8 cellular contexts compared by ENCODE assay signal in genomic region chr6:150143521-150144293, GRCh38. TPM values are rescaled to one million over a fixed set of nuclear protein-coding genes. Genes with fewer than 3 reads are reported as not detected.
DNase-seq lines count a peak whose midpoint lies in the region; FAIRE-seq and TF ChIP-seq lines count a peak whose summit lies in the region.

No MANE protein-coding gene starts in this region.

- H3K27ac ChIP-seq in PC-9, result no peak overlapping the region; the same call in 1 of the 2 replicates

- peaks cover 8% of the 10 kb centered on the region for H3K4me1 ChIP-seq in ES-I3 (ENCODE audit: insufficient read depth, low read length)
- H3K4me1 ChIP-seq in PC-9 (replicated peaks; ENCODE audit: insufficient read depth), result peaks cover 68% of the 10 kb centered on the region

- H3K36me3 ChIP-seq in ES-I3 (ENCODE audit: insufficient read depth, low read length), result no peaks in the 10 kb centered on the region
- no peaks in the 10 kb centered on the region for H3K36me3 ChIP-seq in PC-9 (ENCODE audit: low read depth)

- H3K36me3 Mint-ChIP-seq in progenitor cell of endocrine pancreas (ENCODE audit: insufficient read depth), result no peaks in the 10 kb centered on the region

- peaks cover 46% of the 10 kb centered on the region for H3K79me2 ChIP-seq in PC-9 (ENCODE audit: low read depth)

- no peaks in the 10 kb centered on the region for H3K9me2 ChIP-seq in PC-9 (ENCODE audit: insufficient read depth)

- TF ChIP-seq CTCF in PC-9 (conservative IDR thresholded peaks at IDR 0.05), result no peak
- TF ChIP-seq CTCF in progenitor cell of endocrine pancreas (IDR thresholded peaks at IDR 0.05; ENCODE audit: unreplicated experiment), result peak; percentile 8
- TF ChIP-seq CTCF in D721Med (IDR thresholded peaks at IDR 0.05; ENCODE audit: insufficient read depth, missing control alignments), result no peak

- no peaks in the 10 kb centered on the region for H3K27me3 ChIP-seq in PC-9 (ENCODE audit: insufficient read depth, low read depth)

- H3K9ac ChIP-seq in ES-I3 (ENCODE audit: low read depth, low read length), result peak overlapping the region; percentile 63

- H3K9me3 ChIP-seq in ES-I3 (ENCODE audit: control insufficient read depth, insufficient read depth, low read length) (no peaks in the 10 kb centered on the region), PC-9 (ENCODE audit: insufficient read depth, low read depth) (no peaks in the 10 kb centered on the region)

- peaks cover 7% of the 10 kb centered on the region for H3K4me1 Mint-ChIP-seq in progenitor cell of endocrine pancreas (ENCODE audit: low read depth)

- intact Hi-C loops in PC-9 (cut with micrococcal nuclease; ENCODE audit: unreplicated experiment), result loop anchor here (2.0 to 5.0 kb wide), 2 partner anchors 114 to 191 kb away; no protein-coding TSS in a partner anchor

- peak overlapping the region; percentile 67 for H3K4me3 Mint-ChIP-seq in progenitor cell of endocrine pancreas (ENCODE audit: low read depth)

- no peaks in the 10 kb centered on the region for H4K20me1 ChIP-seq in PC-9 (ENCODE audit: insufficient read depth)

- CTCF ChIA-PET in PC-9 (lab: Charles Lee), result interaction anchor here (0.5 kb wide), 1 partner anchor 31 kb away, joined by 8 read pairs; no protein-coding TSS in a partner anchor

- TSS peak; percentile 27 for BruUV-seq in PC-9 (replicated peaks; lab: Mats Ljungman, UMichigan)

- H3K4me2 ChIP-seq in PC-9, result peak overlapping the region; percentile 92

- peak overlapping the region; percentile 79 for H2AFZ ChIP-seq in PC-9

- POLR2A ChIA-PET in PC-9 (lab: Charles Lee; ENCODE audit: unreplicated experiment), result interaction anchor here (0.5 to 0.7 kb wide), 2 partner anchors 37 to 522 kb away, joined by 7 to 10 read pairs; no protein-coding TSS in a partner anchor

- FAIRE-seq in D721Med (lab: Jason Lieb, UNC), result no peak

- peak overlapping the region; percentile 76 for H3K4me3 ChIP-seq in PC-9

- no peak overlapping the region for H3K27ac Mint-ChIP-seq in progenitor cell of endocrine pancreas

- DNase-seq in PC-9 (peak in 1 of 2 experiments; percentile 11), glomerular visceral epithelial cell (ENCODE audit: extremely low spot score) (peak; percentile 21), progenitor cell of endocrine pancreas (ENCODE audit: low spot score, unreplicated experiment) (peak; percentile 18), SHP77 treated with DMSO at 0.1 percent for 48 hours (lab: John Stamatoyannopoulos, UW) (no peak), D721Med (ENCODE audit: insufficient read length, low spot score) (no peak), CD1c-positive myeloid dendritic cell (ENCODE audit: extremely low spot score) (no peak), NCI-H1105 treated with DMSO at 0.1 percent for 48 hours (lab: John Stamatoyannopoulos, UW) (no peak)

- H3K27me3 Mint-ChIP-seq in progenitor cell of endocrine pancreas, result peaks cover 85% of the 10 kb centered on the region

- H3K9me3 Mint-ChIP-seq in progenitor cell of endocrine pancreas (ENCODE audit: low read depth), result no peaks in the 10 kb centered on the region

- H3F3A ChIP-seq in PC-9 (ENCODE audit: insufficient read depth, low read depth), result peaks cover 34% of the 10 kb centered on the region

RNA-seq across cellular contexts. Expression of gene PPP1R14C, which starts 0.9 kb away (rescaled TPM):
- total RNA-seq in PC-9 (2021) (9.8 and 12.1 TPM in 2 replicates), progenitor cell of endocrine pancreas (0.98 and 1.2 TPM in 2 replicates)

Comparison
In these comparisons a context has a peak if more than half of its experiments do, and no peak if none do; other contexts are left out.
1. DNase-seq: peak in glomerular visceral epithelial cell (single experiment) and progenitor cell of endocrine pancreas (single experiment); none in SHP77 treated with DMSO at 0.1 percent for 48 hours (single experiment), D721Med (single experiment), CD1c-positive myeloid dendritic cell (single experiment) and NCI-H1105 treated with DMSO at 0.1 percent for 48 hours (single experiment).